9 cellular contexts compared by ENCODE assay signal in the genomic region with DNA sequence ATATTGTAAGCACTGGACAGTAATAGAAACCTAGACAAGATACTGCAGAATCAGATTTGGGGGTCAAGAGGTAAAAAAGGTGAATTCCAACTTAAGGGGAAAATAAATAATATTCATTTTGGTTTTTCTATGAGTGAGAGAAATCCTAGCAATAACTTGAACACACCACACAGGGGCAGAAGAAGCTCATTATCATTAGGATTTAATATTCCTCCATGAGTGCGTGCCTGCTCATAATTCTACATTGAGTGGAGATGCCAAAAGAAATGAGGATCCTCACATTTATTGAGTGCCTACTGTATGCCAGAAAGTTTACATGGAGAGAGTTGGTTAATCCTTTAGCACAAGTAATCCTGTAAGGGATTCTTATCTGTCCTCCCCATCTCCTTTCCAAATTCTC. TPM values are rescaled to one million over a fixed set of nuclear protein-coding genes. Genes with fewer than 3 reads are reported as not detected.
DNase-seq lines count a peak whose midpoint lies in the region; TF ChIP-seq lines count a peak whose summit lies in the region.
"Had no signal": no experiment of that assay in that cellular context is flagged by ENCODE, and none has a peak within 500 bp of the region (broad histone marks: within the 10 kb centered on the region; RNA-seq: fewer than 3 reads in every experiment).

No MANE protein-coding gene starts in this region.

- no peak overlapping the region for H3K4me3 ChIP-seq in OCI-LY7 (ENCODE audit: low read depth, low read length, poor library complexity, severe bottlenecking)
- no peak overlapping the region for H3K4me3 ChIP-seq in fibroblast of the aortic adventitia (ENCODE audit: low read depth, low read length)
- no peak overlapping the region for H3K4me3 ChIP-seq in transverse colon

- H3K27me3 ChIP-seq in transverse colon: peaks cover 25% of the 10 kb centered on the region

- DNase-seq in NCI-H82 (lab: John Stamatoyannopoulos, UW): peak; percentile 45
- no peak for DNase-seq in NCI-H82 treated with DMSO at 0.1 percent for 48 hours (lab: John Stamatoyannopoulos, UW; ENCODE audit: unreplicated experiment)
- DNase-seq in OCI-LY7 (ENCODE audit: low spot score): peak; percentile 10
- peak; percentile 71 for DNase-seq in fibroblast of the aortic adventitia (ENCODE audit: low read depth)
- no peak for DNase-seq in transverse colon
- no peak for DNase-seq in activated T-cell treated with anti-CD3 and anti-CD28 coated beads, Interleukin-2, amount 50 U/mL, for 1 hour
- DNase-seq in cardiac septum (ENCODE audit: low spot score): no peak
- DNase-seq in central memory CD4-positive, alpha-beta T cell: no peak
- DNase-seq: T1000 had no signal

- no peak overlapping the region for H2AFZ ChIP-seq in OCI-LY7 (ENCODE audit: low read length)

- H4K20me1 ChIP-seq in OCI-LY7 (ENCODE audit: insufficient read depth, low read length): no peaks in the 10 kb centered on the region

- WGBS in transverse colon (ENCODE audit: low coverage in 1 of 2), 2 donors: 21% methylated on average over 1 of the region's 1 CpG; no CpG with 5 or more reads in 1 of the 2 donors

- BruUV-seq in OCI-LY7 (replicated peaks; lab: Mats Ljungman, UMichigan): no TSS peak

- CTCF ChIA-PET in OCI-LY7 (lab: Charles Lee; ENCODE audit: unreplicated experiment): no interaction called here

- H3K9me3 ChIP-seq in OCI-LY7 (ENCODE audit: low read length): no peaks in the 10 kb centered on the region
- H3K9me3 ChIP-seq in transverse colon: no peaks in the 10 kb centered on the region

- TF ChIP-seq CTCF in OCI-LY7 (conservative IDR thresholded peaks at IDR 0.05; ENCODE audit: low read length) (peak; percentile 54), fibroblast of the aortic adventitia (IDR thresholded peaks at IDR 0.05; ENCODE audit: insufficient read depth, low read length) (peak; percentile 57), transverse colon (IDR thresholded peaks at IDR 0.05) (peak in 3 of 5 experiments; percentile 18 to 28 (median 28))

- in situ Hi-C loops in transverse colon (cut with MboI; ENCODE audit: low pct_ligation_motif_present in 1 of 4, low pct_unique_long_range_greater_than_20kb in 1 of 4, low sequenced_read_pairs in 3 of 4): loop anchor here (10.0 to 25.0 kb wide), 3 partner anchors 434 to 561 kb away; no protein-coding TSS in a partner anchor

- no peak for TF ChIP-seq EP300 in transverse colon (IDR thresholded peaks at IDR 0.05; ENCODE audit: low read depth)

- H3K4me1 ChIP-seq in OCI-LY7 (ENCODE audit: insufficient read depth, low read length, poor library complexity, severe bottlenecking) (no peaks in the 10 kb centered on the region), transverse colon (no peaks in the 10 kb centered on the region)

- H3K36me3 ChIP-seq in OCI-LY7 (ENCODE audit: insufficient read depth, low read length) (no peaks in the 10 kb centered on the region), transverse colon (no peaks in the 10 kb centered on the region)

- H3K9me2 ChIP-seq in OCI-LY7 (ENCODE audit: insufficient read depth, low read length): no peaks in the 10 kb centered on the region

- intact Hi-C loops in OCI-LY7 (cut with micrococcal nuclease; ENCODE audit: unreplicated experiment): loop anchor here (5.0 kb wide), 1 partner anchor 279 kb away; no protein-coding TSS in a partner anchor
- intact Hi-C loops in transverse colon (cut with DNase I; ENCODE audit: low total_unique reads): no loop called here
- intact Hi-C loops in cardiac septum (cut with DNase I): loop anchor here (2.0 kb wide), 1 partner anchor 276 kb away; no protein-coding TSS in a partner anchor

- H3K27ac ChIP-seq in OCI-LY7 (ENCODE audit: low read depth, low read length, poor library complexity, severe bottlenecking) (no peak overlapping the region), transverse colon (no peak overlapping the region)

- TF ChIP-seq POLR2A in transverse colon (IDR thresholded peaks at IDR 0.05): no peak

- no peak overlapping the region for H3K4me2 ChIP-seq in OCI-LY7 (ENCODE audit: low read length)

- H3K79me2 ChIP-seq in OCI-LY7 (ENCODE audit: insufficient read depth, low read depth, low read length): no peaks in the 10 kb centered on the region

- POLR2A ChIA-PET in OCI-LY7 (lab: Charles Lee): interaction anchor here (1.0 kb wide), 1 partner anchor 17 kb away, joined by 3 read pairs; no protein-coding TSS in a partner anchor

RNA-seq across cellular contexts. Expression of gene C14orf132, which starts 40.5 kb away (rescaled TPM):
- total RNA-seq in OCI-LY7 (2014; rRNA removed; shearing (Covaris generic)): 0.03 TPM in 1 of 2 replicates, not detected in the other
- total RNA-seq in OCI-LY7 (2022): 0.20 and 0.27 TPM in 2 replicates
- 25.5 and 32.6 TPM in 2 replicates for total RNA-seq in fibroblast of the aortic adventitia (ENCODE audit: low replicate concordance)
- 1 to 10 TPM; 3.5 to 6.4 (median 5.0) TPM for total RNA-seq in transverse colon
- 18.9 TPM for total RNA-seq in cardiac septum

Comparison
In these comparisons a context has a peak if more than half of its experiments do, and no peak if none do; other contexts are left out.
1. DNase-seq: peak in NCI-H82 (single experiment), OCI-LY7 (single experiment) and fibroblast of the aortic adventitia (single experiment); none in NCI-H82 treated with DMSO at 0.1 percent for 48 hours (single experiment), transverse colon (single experiment), activated T-cell treated with anti-CD3 and anti-CD28 coated beads, Interleukin-2, amount 50 U/mL, for 1 hour (single experiment), cardiac septum (single experiment) and central memory CD4-positive, alpha-beta T cell (single experiment).
2. Peak in every context shown above with its lines, with median percentiles within 50 percentile points of each other: CTCF ChIP-seq.